In the genomic region with DNA sequence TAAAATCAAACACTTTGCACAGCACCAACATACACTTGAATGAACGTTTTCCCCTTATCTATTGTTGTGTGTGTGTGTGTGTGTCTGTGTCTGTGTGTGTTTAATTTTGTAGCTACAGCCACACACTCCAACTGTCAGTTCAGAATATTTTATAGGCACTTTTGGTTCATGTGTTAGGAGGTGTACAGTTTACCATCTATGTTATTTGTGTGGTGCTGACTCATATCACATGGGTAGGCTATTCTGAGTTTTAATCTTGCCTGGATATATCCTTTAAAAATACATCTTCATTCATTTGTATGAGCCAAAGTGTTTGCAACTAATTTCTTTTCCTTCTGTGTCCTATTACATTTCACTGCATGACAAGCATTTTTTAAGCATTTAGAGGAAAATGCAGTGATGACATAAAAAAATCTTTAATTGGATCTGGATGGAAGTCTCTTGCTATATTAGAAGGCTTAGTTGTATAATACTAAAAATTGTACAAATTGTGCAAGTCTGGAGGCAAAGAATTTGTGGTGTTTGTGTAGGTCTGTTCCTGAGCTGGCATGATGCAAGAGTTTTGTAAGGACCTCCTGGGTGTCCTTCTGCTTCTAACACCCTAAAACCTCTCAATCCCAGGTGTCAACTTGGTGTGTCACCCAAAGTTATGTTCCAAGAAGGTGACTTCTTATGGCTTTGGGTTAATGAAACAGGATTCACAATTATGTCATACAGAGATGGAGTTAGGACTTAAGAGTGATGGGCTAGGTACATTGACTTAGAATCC, we compare ENCODE assay signal across 20 cellular contexts. TPM values are rescaled to one million over a fixed set of nuclear protein-coding genes. Genes with fewer than 3 reads are reported as not detected.
DNase-seq lines count a peak whose midpoint lies in the region; ATAC-seq lines count a peak whose summit lies in the region.
"Had no signal": no experiment of that assay in that cellular context is flagged by ENCODE, and none has a peak within 500 bp of the region (broad histone marks: within the 10 kb centered on the region; RNA-seq: fewer than 3 reads in every experiment).

No MANE protein-coding gene starts in this region.

- no peaks in the 10 kb centered on the region for H3K79me1 ChIP-seq in mesenchymal stem cell (replicated peaks; ENCODE audit: low read length, poor library complexity, severe bottlenecking)

- H3K9me3 ChIP-seq in adipocyte (ENCODE audit: control insufficient read depth, low read length) (no peaks in the 10 kb centered on the region), mesenchymal stem cell (ENCODE audit: control insufficient read depth, low read length) (no peaks in the 10 kb centered on the region)
- H3K9me3 ChIP-seq: BE2C had no signal

- H2AK5ac ChIP-seq in mesenchymal stem cell (ENCODE audit: low read length, severe bottlenecking): no peak overlapping the region

- DNase-seq in adipocyte (ENCODE audit: low read depth) (peak; percentile 80), mesenchymal stem cell (no peak), epidermal melanocyte (ENCODE audit: insufficient read length, low spot score) (no peak), SIG-M5 treated with dmso at 0.1 percent for 504 hours (lab: John Stamatoyannopoulos, UW; ENCODE audit: unreplicated experiment) (no peak), COLO668 (lab: John Stamatoyannopoulos, UW; ENCODE audit: unreplicated experiment) (no peak)
- DNase-seq: activated CD4-positive, alpha-beta T cell treated with anti-CD3 and anti-CD28 coated beads for 48 hours; activated T-cell treated with anti-CD3 and anti-CD28 coated beads for 4 hours; BE2C; dorsolateral prefrontal cortex; NCI-H1048; stimulated activated CD4-positive, alpha-beta T cell treated with anti-CD3 and anti-CD28 coated beads, Interleukin-15, amount 100 ng/mL, for 24 hours; stimulated activated naive CD8-positive, alpha-beta T cell treated with anti-CD3 and anti-CD28 coated beads, Interleukin-15, Interleukin-2, amounts not matched to agents 100 U/mL and 50 U/mL, for 24 hours had no signal

- H3K4ac ChIP-seq in mesenchymal stem cell (ENCODE audit: low read depth in 1 of 2, low read length in 2 of 2): no peak overlapping the region

- H2BK15ac ChIP-seq in mesenchymal stem cell (ENCODE audit: low read depth, poor library complexity, severe bottlenecking): no peak overlapping the region

- no peak overlapping the region for H4K91ac ChIP-seq in mesenchymal stem cell (ENCODE audit: low read length)

- H3K36me3 ChIP-seq in adipocyte (ENCODE audit: control insufficient read depth, insufficient read depth, low read length, severe bottlenecking) (no peaks in the 10 kb centered on the region), mesenchymal stem cell (ENCODE audit: control insufficient read depth in 1 of 2, insufficient read depth in 2 of 2, low read depth in 1 of 2, low read length in 2 of 2) (no peaks in the 10 kb centered on the region)
- H3K36me3 ChIP-seq: BE2C, neural progenitor cell had no signal

- H3K9ac ChIP-seq in adipocyte (ENCODE audit: low read length): no peak overlapping the region
- peak overlapping the region; percentile 54 for H3K9ac ChIP-seq in mesenchymal stem cell (ENCODE audit: low read length)
- H3K9ac ChIP-seq: neural progenitor cell had no signal

- no peak overlapping the region for H4K8ac ChIP-seq in mesenchymal stem cell (ENCODE audit: low read length)

- H3K14ac ChIP-seq in mesenchymal stem cell (ENCODE audit: low read length in 2 of 2): no peak overlapping the region

- H3K4me1 ChIP-seq in adipocyte (ENCODE audit: control insufficient read depth, insufficient read depth, low read length) (peaks cover 19% of the 10 kb centered on the region), mesenchymal stem cell (ENCODE audit: control insufficient read depth, insufficient read depth, low read depth, low read length) (no peaks in the 10 kb centered on the region)
- H3K4me1 ChIP-seq: BE2C, neural progenitor cell had no signal

- H2BK5ac ChIP-seq in mesenchymal stem cell (ENCODE audit: low read depth, low read length, poor library complexity, severe bottlenecking): no peak overlapping the region

- no peak overlapping the region for H2BK120ac ChIP-seq in mesenchymal stem cell (ENCODE audit: low read depth, low read length)

- no peak overlapping the region for H2BK12ac ChIP-seq in mesenchymal stem cell (ENCODE audit: low read length in 2 of 2)

- H2AFZ ChIP-seq in mesenchymal stem cell (ENCODE audit: low read depth, low read length): no peak overlapping the region
- H2AFZ ChIP-seq: neural progenitor cell had no signal

- H3K27me3 ChIP-seq in adipocyte (replicated peaks; ENCODE audit: control insufficient read depth, insufficient read depth, low read length): no peaks in the 10 kb centered on the region
- H3K27me3 ChIP-seq in mesenchymal stem cell (ENCODE audit: control insufficient read depth in 1 of 2, insufficient read depth in 1 of 2, low read length in 2 of 2): no peaks in the 10 kb centered on the region
- H3K27me3 ChIP-seq: BE2C, dorsolateral prefrontal cortex, neural progenitor cell had no signal

- peak overlapping the region; percentile 43 for H3K4me3 ChIP-seq in adipocyte (ENCODE audit: low read length)
- H3K4me3 ChIP-seq in mesenchymal stem cell (ENCODE audit: insufficient read depth in 1 of 2, low read depth in 1 of 2, low read length in 2 of 2): peak overlapping the region in 1 of 2 experiments; percentile 36
- H3K4me3 ChIP-seq: dorsolateral prefrontal cortex, K562, neural progenitor cell had no signal

- no peak overlapping the region for H3K23ac ChIP-seq in mesenchymal stem cell (ENCODE audit: low read length in 2 of 2)

- no peak overlapping the region for H3K27ac ChIP-seq in mesenchymal stem cell (ENCODE audit: low read length, poor library complexity, severe bottlenecking)
- H3K27ac ChIP-seq: HL-60, neural progenitor cell had no signal

- WGBS in mesenchymal stem cell: no CpG with 5 or more reads among the region's 1 CpG

- no peak overlapping the region for H3K18ac ChIP-seq in mesenchymal stem cell (ENCODE audit: low read depth in 1 of 2, low read length in 2 of 2)

- ATAC-seq in GM18502 (IDR thresholded peaks at IDR 0.05; ENCODE audit: poor library complexity, unreplicated experiment): peak; percentile 38
- ATAC-seq in GM19455 (IDR thresholded peaks at IDR 0.05; ENCODE audit: unreplicated experiment): peak; percentile 8
- no peak for ATAC-seq in GM18520 (IDR thresholded peaks at IDR 0.05; ENCODE audit: unreplicated experiment)
- ATAC-seq: K562; stimulated activated naive CD8-positive, alpha-beta T cell treated with anti-CD3 and anti-CD28 coated beads, Interleukin-15, Interleukin-2, amounts not matched to agents 100 U/mL and 50 U/mL, for 24 hours had no signal

- H3K4me2 ChIP-seq in mesenchymal stem cell (ENCODE audit: low read length, poor library complexity, severe bottlenecking): no peak overlapping the region
- H3K4me2 ChIP-seq: neural progenitor cell had no signal

RNA-seq across cellular contexts. Expression of gene HMHB1, which starts 52.4 kb away (rescaled TPM):
- not detected for polyA plus RNA-seq in mesenchymal stem cell (2013, experiment 1 of 2)
- polyA plus RNA-seq in mesenchymal stem cell (2013, experiment 2 of 2): not detected
- polyA plus RNA-seq: esophagus, K562, keratinocyte had no signal
